In the genomic region with DNA sequence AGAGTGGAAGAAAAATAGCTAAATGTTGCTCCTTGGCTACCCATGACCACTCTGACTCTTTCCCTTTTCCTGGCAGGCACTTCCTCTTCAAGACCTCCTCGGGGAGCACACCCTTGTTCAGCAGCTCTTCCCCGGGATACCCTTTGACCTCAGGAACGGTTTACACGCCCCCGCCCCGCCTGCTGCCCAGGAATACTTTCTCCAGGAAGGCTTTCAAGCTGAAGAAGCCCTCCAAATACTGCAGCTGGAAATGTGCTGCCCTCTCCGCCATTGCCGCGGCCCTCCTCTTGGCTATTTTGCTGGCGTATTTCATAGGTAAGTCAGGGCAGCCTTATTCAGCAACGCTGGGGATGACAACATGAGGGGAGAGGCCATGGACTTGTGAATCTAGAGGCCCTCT, we compare ENCODE assay signal across 2 cellular contexts.
"Had no signal": no experiment of that assay in that cellular context is flagged by ENCODE, and none has a peak within 500 bp of the region (broad histone marks: within the 10 kb centered on the region; RNA-seq: fewer than 3 reads in every experiment).

No MANE protein-coding gene starts in this region.

- DNase-seq: GDM1, GF-D8 had no signal
